Comparison of ENCODE assay signal across 17 cellular contexts in genomic region chr10:21076381-21076780, GRCh38.
A peak's percentile ranks its signal among the peaks of the same experiment; 100 is the strongest.
DNase-seq lines count a peak whose midpoint lies in the region; FAIRE-seq and TF ChIP-seq lines count a peak whose summit lies in the region.
"Had no signal": no experiment of that assay in that cellular context is flagged by ENCODE, and none has a peak within 500 bp of the region (broad histone marks: within the 10 kb centered on the region; RNA-seq: fewer than 3 reads in every experiment).

No MANE protein-coding gene starts in this region.

- H3K4me3 ChIP-seq in HEK293 (ENCODE audit: low read depth, low read length) (no peak overlapping the region), fibroblast of pulmonary artery (replicated peaks; ENCODE audit: low read depth, low read length) (no peak overlapping the region)

- no peak overlapping the region for H3K27ac Mint-ChIP-seq in activated naive CD8-positive, alpha-beta T cell treated with anti-CD3 and anti-CD28 coated beads for 36 hours
- H3K27ac Mint-ChIP-seq: CD4-positive, alpha-beta memory T cell had no signal

- no peak overlapping the region for H3K27ac ChIP-seq in HEK293 (ENCODE audit: extremely low read depth, low read depth, low read length)

- no peaks in the 10 kb centered on the region for H3K9me3 ChIP-seq in HEK293 (ENCODE audit: control insufficient read depth, insufficient read depth, low read depth, low read length)

- peaks cover 3% of the 10 kb centered on the region; the same call in 1 of the 2 replicates for H3K4me1 ChIP-seq in HEK293 (ENCODE audit: control insufficient read depth, insufficient read depth, low read length)

- no peaks in the 10 kb centered on the region for H3K27me3 Mint-ChIP-seq in activated naive CD8-positive, alpha-beta T cell treated with anti-CD3 and anti-CD28 coated beads for 36 hours

- no peak for TF ChIP-seq CTCF in HEK293 (tag by site-specific recombination; IDR thresholded peaks at IDR 0.05)
- no peak for TF ChIP-seq CTCF in fibroblast of pulmonary artery (IDR thresholded peaks at IDR 0.05; ENCODE audit: low read length, missing control alignments)
- no peak for TF ChIP-seq CTCF in D721Med (IDR thresholded peaks at IDR 0.05; ENCODE audit: insufficient read depth, missing control alignments)

- POLR2A ChIA-PET in HEK293 (lab: Yijun Ruan, JAX) = no interaction called here

- no peaks in the 10 kb centered on the region for H3K36me3 ChIP-seq in HEK293 (ENCODE audit: control insufficient read depth in 2 of 2, insufficient read depth in 1 of 2, low read length in 2 of 2)

- DNase-seq in SW480 (ENCODE audit: low spot score) (peak; percentile 33), fibroblast of pulmonary artery (ENCODE audit: low read depth) (peak; percentile 40), D721Med (ENCODE audit: insufficient read length, low spot score) (no peak), iPS-NIHi11 (ENCODE audit: low spot score) (no peak)
- DNase-seq in activated naive CD8-positive, alpha-beta T cell treated with anti-CD3 and anti-CD28 coated beads for 36 hours = no peak
- DNase-seq: C1 segment of cervical spinal cord; Calu3; CD4-positive, alpha-beta memory T cell; COR-L47; DMS153; DND-41; GOT3; H7; HCEC 1CT had no signal

- no peaks in the 10 kb centered on the region for H3K9me3 Mint-ChIP-seq in activated naive CD8-positive, alpha-beta T cell treated with anti-CD3 and anti-CD28 coated beads for 36 hours
- H3K9me3 Mint-ChIP-seq: CD4-positive, alpha-beta memory T cell had no signal

- CTCF ChIA-PET in HEK293 (lab: Yijun Ruan, JAX) = interaction anchor here (0.6 to 6.3 kb wide), 4 partner anchors 9 to 513 kb away, joined by 3 to 82 read pairs (median 5); no protein-coding TSS in a partner anchor

- no peak overlapping the region for H3K4me3 Mint-ChIP-seq in activated naive CD8-positive, alpha-beta T cell treated with anti-CD3 and anti-CD28 coated beads for 36 hours
- H3K4me3 Mint-ChIP-seq: CD4-positive, alpha-beta memory T cell had no signal

- FAIRE-seq in D721Med (lab: Jason Lieb, UNC) = no peak
- FAIRE-seq: G401.6, GM12892 had no signal

- no peaks in the 10 kb centered on the region for H3K4me1 Mint-ChIP-seq in activated naive CD8-positive, alpha-beta T cell treated with anti-CD3 and anti-CD28 coated beads for 36 hours
- H3K4me1 Mint-ChIP-seq: CD4-positive, alpha-beta memory T cell had no signal

- no peaks in the 10 kb centered on the region for H3K36me3 Mint-ChIP-seq in activated naive CD8-positive, alpha-beta T cell treated with anti-CD3 and anti-CD28 coated beads for 36 hours
- H3K36me3 Mint-ChIP-seq: CD4-positive, alpha-beta memory T cell had no signal

TF ChIP-seq in HEK293, 187 proteins besides CTCF, POLR2A, EP300 and RAD21:
- no peak for TF ChIP-seq GLI2 (tag by site-specific recombination; IDR thresholded peaks at IDR 0.05; ENCODE audit: borderline replicate concordance, low read depth)
- TF ChIP-seq ZNF362 (tag by site-specific recombination; IDR thresholded peaks at IDR 0.05) = 0 out of 2 replicates have a peak, but pooled peaks have one; percentile 12

Comparison
In these comparisons a context has a peak if more than half of its experiments do, and no peak if none do; other contexts are left out.
1. DNase-seq: peak in SW480 (single experiment) and fibroblast of pulmonary artery (single experiment); none in D721Med (single experiment), iPS-NIHi11 (single experiment) and activated naive CD8-positive, alpha-beta T cell treated with anti-CD3 and anti-CD28 coated beads for 36 hours (single experiment).